ENCODE assay signal across 28 cellular contexts in the genomic region with DNA sequence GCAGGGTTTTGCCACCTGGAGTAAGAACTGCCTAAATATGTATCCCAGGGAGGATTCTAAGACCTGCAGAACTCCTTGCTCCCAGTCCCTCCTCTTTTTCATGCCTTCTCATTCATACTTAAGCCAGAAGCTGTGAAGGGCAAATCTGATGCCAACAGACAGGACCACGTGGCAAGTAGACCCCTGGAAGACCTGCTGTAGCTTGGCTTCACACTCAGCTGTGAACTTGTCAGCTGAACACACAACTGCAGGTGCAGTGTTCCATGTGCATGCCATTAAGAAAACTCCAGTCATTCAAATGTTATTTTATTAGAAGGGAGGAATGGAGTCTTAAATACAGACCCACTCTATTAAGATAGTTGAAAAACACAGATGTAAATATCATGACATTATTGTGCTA.
"Had no signal": no experiment of that assay in that cellular context is flagged by ENCODE, and none has a peak within 500 bp of the region (broad histone marks: within the 10 kb centered on the region; RNA-seq: fewer than 3 reads in every experiment).

No MANE protein-coding gene starts in this region.

- H3K4me1 ChIP-seq: testis, thyroid gland, tibial artery, tibial nerve, upper lobe of left lung, upper lobe of right lung, uterus had no signal

- H3K4me3 ChIP-seq: stomach, suprapubic skin, testis, thoracic aorta, thyroid gland, tibial artery, tibial nerve, transverse colon, upper lobe of left lung, upper lobe of right lung, uterus, vagina had no signal

- H3K9me3 Mint-ChIP-seq: stimulated activated effector memory CD8-positive, alpha-beta T cell treated with anti-CD3 and anti-CD28 coated beads, Interleukin-12 subunit alpha, Interleukin-12 subunit beta, amount 100 ng/mL, for 72 hours; stimulated activated naive B cell treated with anti-CD40 and anti-IgM and Interleukin-4, amounts not matched to agents 10 μg/mL and 1 μg/mL and 100 μg/mL, for 72 hours; stimulated activated naive CD8-positive, alpha-beta T cell treated with anti-CD3 and anti-CD28 coated beads, Interleukin-15, amount 100 ng/mL, for 72 hours; stimulated activated naive CD8-positive, alpha-beta T cell treated with anti-CD3 and anti-CD28 coated beads, Interleukin-15, Interleukin-2, amounts not matched to agents 100 ng/mL and 50 ng/mL, for 24 hours; type B pancreatic cell had no signal

- DNase-seq: stimulated activated CD4-positive, alpha-beta T cell treated with anti-CD3 and anti-CD28 coated beads, Interleukin-2, amount 100 ng/mL, for 48 hours; stimulated activated CD4-positive, alpha-beta T cell treated with anti-CD3 and anti-CD28 coated beads, Interleukin-4, amount 100 ng/mL, for 1 hour; stimulated activated CD4-positive, alpha-beta T cell treated with anti-CD3 and anti-CD28 coated beads, Interleukin-4, amount 100 ng/mL, for 24 hours; stimulated activated CD4-positive, alpha-beta T cell treated with anti-CD3 and anti-CD28 coated beads, Interleukin-4, amount 100 ng/mL, for 4 hours; stimulated activated CD8-positive, alpha-beta memory T cell treated with anti-CD3 and anti-CD28 coated beads, Interleukin-4, amount 100 ng/mL, for 48 hours; stimulated activated naive B cell treated with anti-CD40 and anti-IgM and Interleukin-4, amounts not matched to agents 10 μg/mL and 1 μg/mL and 100 μg/mL, for 72 hours; stimulated activated naive CD4-positive, alpha-beta T cell; stimulated activated naive CD4-positive, alpha-beta T cell treated with Interleukin-2 at 50 U/mL for 16 hours; stimulated activated naive CD8-positive, alpha-beta T cell treated with anti-CD3 and anti-CD28 coated beads, Interleukin-15, amount 100 ng/mL, for 72 hours; stimulated activated naive CD8-positive, alpha-beta T cell treated with anti-CD3 and anti-CD28 coated beads, Interleukin-15, Interleukin-2, amounts not matched to agents 100 U/mL and 50 U/mL, for 24 hours; stomach; substantia nigra; testis; thyroid gland; tibial artery; transverse colon; trophoblast cell; upper lobe of left lung; upper lobe of right lung; uterus had no signal

- H3K27ac ChIP-seq: stomach, suprapubic skin, testis, thoracic aorta, thyroid gland, tibial artery, tibial nerve, transverse colon, upper lobe of left lung, upper lobe of right lung, uterus, vagina had no signal

- H3K27me3 Mint-ChIP-seq: type B pancreatic cell had no signal

- H3K27ac Mint-ChIP-seq: stimulated activated effector memory CD8-positive, alpha-beta T cell treated with anti-CD3 and anti-CD28 coated beads, Interleukin-12 subunit alpha, Interleukin-12 subunit beta, amount 100 ng/mL, for 72 hours; stimulated activated memory B cell treated with anti-CD40 and anti-IgM and Interleukin-4, amounts not matched to agents 10 μg/mL and 1 μg/mL and 100 μg/mL, for 72 hours; stimulated activated naive B cell treated with anti-CD40 and anti-IgM and Interleukin-4, amounts not matched to agents 10 μg/mL and 1 μg/mL and 100 μg/mL, for 72 hours; stimulated activated naive CD8-positive, alpha-beta T cell treated with anti-CD3 and anti-CD28 coated beads, Interleukin-15, amount 100 ng/mL, for 72 hours; stimulated activated naive CD8-positive, alpha-beta T cell treated with anti-CD3 and anti-CD28 coated beads, Interleukin-15, Interleukin-2, amounts not matched to agents 100 ng/mL and 50 ng/mL, for 24 hours; type B pancreatic cell had no signal

- H3K4me3 Mint-ChIP-seq: stimulated activated effector memory CD8-positive, alpha-beta T cell treated with anti-CD3 and anti-CD28 coated beads, Interleukin-12 subunit alpha, Interleukin-12 subunit beta, amount 100 ng/mL, for 72 hours; stimulated activated memory B cell treated with anti-CD40 and anti-IgM and Interleukin-4, amounts not matched to agents 10 μg/mL and 1 μg/mL and 100 μg/mL, for 72 hours; stimulated activated naive B cell treated with anti-CD40 and anti-IgM and Interleukin-4, amounts not matched to agents 10 μg/mL and 1 μg/mL and 100 μg/mL, for 72 hours; stimulated activated naive CD8-positive, alpha-beta T cell treated with anti-CD3 and anti-CD28 coated beads, Interleukin-15, amount 100 ng/mL, for 72 hours; stimulated activated naive CD8-positive, alpha-beta T cell treated with anti-CD3 and anti-CD28 coated beads, Interleukin-15, Interleukin-2, amounts not matched to agents 100 ng/mL and 50 ng/mL, for 24 hours; type B pancreatic cell had no signal

- H3K36me3 ChIP-seq: stomach, suprapubic skin, thoracic aorta, thyroid gland, tibial artery, tibial nerve, transverse colon, upper lobe of left lung, upper lobe of right lung, uterus, vagina had no signal

- H3K27me3 ChIP-seq: stomach, suprapubic skin, testis, thyroid gland, tibial artery, tibial nerve, transverse colon, upper lobe of left lung, upper lobe of right lung, uterus, vagina had no signal

- ATAC-seq: stimulated activated effector memory CD8-positive, alpha-beta T cell treated with anti-CD3 and anti-CD28 coated beads, Interleukin-12 subunit alpha, Interleukin-12 subunit beta, amount 100 ng/mL, for 72 hours; stimulated activated memory B cell treated with anti-CD40 and anti-IgM and Interleukin-4, amounts not matched to agents 10 μg/mL and 1 μg/mL and 100 μg/mL, for 72 hours; stimulated activated naive B cell treated with anti-CD40 and anti-IgM and Interleukin-4, amounts not matched to agents 10 μg/mL and 1 μg/mL and 100 μg/mL, for 72 hours; stimulated activated naive CD8-positive, alpha-beta T cell treated with anti-CD3 and anti-CD28 coated beads, Interleukin-15, amount 100 ng/mL, for 72 hours; stimulated activated naive CD8-positive, alpha-beta T cell treated with anti-CD3 and anti-CD28 coated beads, Interleukin-15, Interleukin-2, amounts not matched to agents 100 U/mL and 50 U/mL, for 24 hours; upper lobe of right lung had no signal

- H3K4me1 Mint-ChIP-seq: stimulated activated memory B cell treated with anti-CD40 and anti-IgM and Interleukin-4, amounts not matched to agents 10 μg/mL and 1 μg/mL and 100 μg/mL, for 72 hours; stimulated activated naive B cell treated with anti-CD40 and anti-IgM and Interleukin-4, amounts not matched to agents 10 μg/mL and 1 μg/mL and 100 μg/mL, for 72 hours had no signal

- H3K36me3 Mint-ChIP-seq: stimulated activated effector memory CD8-positive, alpha-beta T cell treated with anti-CD3 and anti-CD28 coated beads, Interleukin-12 subunit alpha, Interleukin-12 subunit beta, amount 100 ng/mL, for 72 hours; stimulated activated memory B cell treated with anti-CD40 and anti-IgM and Interleukin-4, amounts not matched to agents 10 μg/mL and 1 μg/mL and 100 μg/mL, for 72 hours; stimulated activated naive B cell treated with anti-CD40 and anti-IgM and Interleukin-4, amounts not matched to agents 10 μg/mL and 1 μg/mL and 100 μg/mL, for 72 hours; type B pancreatic cell had no signal

- H3K9me3 ChIP-seq: stomach, suprapubic skin, testis, thoracic aorta, thyroid gland, tibial artery, tibial nerve, transverse colon, upper lobe of left lung, upper lobe of right lung, uterus, vagina had no signal
